Comparison of ENCODE assay signal across 8 cellular contexts in the genomic region with DNA sequence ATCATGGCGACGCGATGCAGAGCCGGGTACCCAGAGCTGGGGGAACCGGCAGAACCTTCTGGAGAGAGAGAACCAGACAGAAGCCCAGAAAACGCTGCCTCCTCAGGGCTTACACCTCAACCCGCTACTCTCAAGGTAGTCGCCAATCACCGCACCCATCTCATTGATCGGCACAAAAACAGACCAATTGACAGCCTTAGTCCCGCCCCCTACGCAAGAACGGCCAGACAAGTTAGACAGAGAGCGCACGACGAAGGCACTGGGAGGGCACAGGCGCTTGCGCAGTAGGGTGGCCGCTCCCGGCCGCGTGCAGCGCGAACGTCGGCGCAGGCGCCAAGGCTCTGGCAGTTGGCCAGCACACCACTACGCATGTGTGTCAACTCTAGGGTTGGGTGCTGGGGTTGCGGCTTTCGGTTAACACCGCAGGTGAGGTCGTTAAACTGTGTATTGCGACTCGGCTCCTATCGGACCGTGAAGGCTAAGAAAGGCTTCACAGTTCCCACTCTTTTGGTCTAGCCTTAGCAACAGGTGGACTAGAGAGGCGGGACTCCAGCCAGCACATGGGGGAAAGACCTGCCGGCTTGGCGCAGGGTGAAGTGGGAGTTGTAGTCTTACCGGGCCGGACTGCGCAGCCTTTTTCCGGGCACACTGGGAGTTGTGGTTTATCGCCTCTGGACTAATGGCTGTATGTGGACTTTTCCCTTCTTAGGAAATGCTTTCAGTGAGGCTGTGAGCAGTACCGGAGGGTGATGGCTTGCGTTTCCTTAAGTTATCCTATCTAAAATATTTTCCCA. TPM values are rescaled to one million over a fixed set of nuclear protein-coding genes. Genes with fewer than 3 reads are reported as not detected.
A peak's percentile ranks its signal among the peaks of the same experiment; 100 is the strongest.
DNase-seq lines count a peak whose midpoint lies in the region; ATAC-seq and TF ChIP-seq lines count a peak whose summit lies in the region.

A gene (minus strand): TSS at position 113 of the 794 bp plus-strand sequence. CDS start 108 bp downstream, at position 5.
A gene (plus strand): TSS at position 347 of the 794 bp plus-strand sequence. CDS start 1,232 bp downstream, outside the sequence.

- H3K27me3 Mint-ChIP-seq in T-cell, result peaks cover 0 to 2% of the 10 kb centered on the region in 2 donors

- H3K4me1 Mint-ChIP-seq in T-cell, result peaks cover 38 to 41% (median 40%) of the 10 kb centered on the region in 3 donors

- TF ChIP-seq CTCF in GM13977 (IDR thresholded peaks at IDR 0.05; ENCODE audit: extremely low read depth, insufficient read depth, missing control alignments) (no peak), upper lobe of left lung (IDR thresholded peaks at IDR 0.05) (peak in 2 of 6 experiments; percentile 12 to 37)

- intact Hi-C loops in left cardiac atrium (cut with DNase I), result no loop called here
- intact Hi-C loops in posterior cingulate gyrus (cut with DNase I), result no loop called here

- H3K36me3 ChIP-seq in upper lobe of left lung, result peaks cover 6 to 25% (median 21%) of the 10 kb centered on the region in 4 donors

- WGBS in upper lobe of left lung, 2 donors, result 0% methylated on average over 12 to 26 of the region's 47 CpGs

- H3K4me3 ChIP-seq in upper lobe of left lung, result peak within 1 kb of the TSS; percentile 74 to 96 (median 84)

- POLR2A ChIA-PET in T-cell (lab: Charles Lee), result interaction anchor here in 1 of 2 donors (0.6 kb wide), 1 partner anchor 376 kb away, joined by 3 read pairs; no protein-coding TSS in a partner anchor

- H3K27me3 ChIP-seq in upper lobe of left lung, result no peaks in the 10 kb centered on the region

- peak within 1 kb of the TSS; percentile 95 to 97 (median 97) for H3K4me3 Mint-ChIP-seq in T-cell

- H3K27ac ChIP-seq in upper lobe of left lung, result peak within 1 kb of the TSS; percentile 66 to 89 (median 76)

- DNase-seq in GM13977 (ENCODE audit: low spot score) (peak; percentile 98), NCI-H146 (lab: John Stamatoyannopoulos, UW) (peak; percentile 99), T-cell (peak; percentile 95 to 100 (median 99)), amniotic stem cell (lab: John Stamatoyannopoulos, UW) (peak; percentile 98), left cardiac atrium (peak; percentile 99), posterior cingulate gyrus (peak; percentile 93 to 100 (median 98)), upper lobe of left lung (peak; percentile 98 to 100)

- H3K27ac Mint-ChIP-seq in T-cell, result peak within 1 kb of the TSS; percentile 97 to 100

- in situ Hi-C loops in GM13977 (cut with MboI; ENCODE audit: low pct_unique_long_range_greater_than_20kb, low sequenced_read_pairs, unreplicated experiment), result no loop called here

- peak; percentile 90 for ATAC-seq in HG02870 (IDR thresholded peaks at IDR 0.05; ENCODE audit: unreplicated experiment)
- peak; percentile 93 to 98 (median 96) for ATAC-seq in T-cell (replicated peaks in 1 of 4)
- peak; percentile 97 for ATAC-seq in left cardiac atrium
- ATAC-seq in upper lobe of left lung (ENCODE audit: low FRiP score in 2 of 2), result peak; percentile 98 to 99

- H3K4me1 ChIP-seq in upper lobe of left lung, result peaks cover 12 to 21% (median 18%) of the 10 kb centered on the region in 4 donors

- H3K9me3 Mint-ChIP-seq in T-cell, result no peaks in the 10 kb centered on the region

- CTCF ChIA-PET in T-cell (lab: Charles Lee), result interaction anchor here in 1 of 2 donors (0.8 kb wide), 1 partner anchor 47 kb away, joined by 4 read pairs; no protein-coding TSS in a partner anchor

- H3K9me3 ChIP-seq in upper lobe of left lung, result no peaks in the 10 kb centered on the region

- peak in 2 of 4 donors; percentile 26 to 72 for TF ChIP-seq POLR2A in upper lobe of left lung (IDR thresholded peaks at IDR 0.05)

- H3K36me3 Mint-ChIP-seq in T-cell, result peaks cover 13% of the 10 kb centered on the region

- no peak for TF ChIP-seq EP300 in upper lobe of left lung (IDR thresholded peaks at IDR 0.05)

RNA-seq across cellular contexts. Expression of the first gene that starts in this region (rescaled TPM):
- 100 to 1,000 TPM in 4 of 5 donors, 10 to 100 TPM in 1; 87.2 to 138 (median 124) TPM for total RNA-seq in T-cell
- 100 to 1,000 TPM; 125 to 128 TPM for total RNA-seq in left cardiac atrium
- 100 to 1,000 TPM in 4 of 6 donors, 10 to 100 TPM in 2; 53.5 to 171 (median 112) TPM for total RNA-seq in upper lobe of left lung

RNA-seq across cellular contexts. Expression of the second gene that starts in this region (rescaled TPM):
- total RNA-seq in T-cell (under 1 TPM in 1 of 5 donors, not detected in 4; 0.93 TPM), left cardiac atrium (1 to 10 TPM in 1 of 2 donors, not detected in 1; 1.0 TPM), upper lobe of left lung (1 to 10 TPM in 2 of 6 donors, not detected in 4; 1.1 to 4.2 TPM)

Comparison
In these comparisons a context has a peak if more than half of its experiments do, and no peak if none do; other contexts are left out.
1. Peak in every context shown above with its lines: DNase-seq, ATAC-seq, H3K4me3 ChIP-seq and H3K27ac ChIP-seq.